Comparison of ENCODE assay signal across 13 cellular contexts in the genomic region with DNA sequence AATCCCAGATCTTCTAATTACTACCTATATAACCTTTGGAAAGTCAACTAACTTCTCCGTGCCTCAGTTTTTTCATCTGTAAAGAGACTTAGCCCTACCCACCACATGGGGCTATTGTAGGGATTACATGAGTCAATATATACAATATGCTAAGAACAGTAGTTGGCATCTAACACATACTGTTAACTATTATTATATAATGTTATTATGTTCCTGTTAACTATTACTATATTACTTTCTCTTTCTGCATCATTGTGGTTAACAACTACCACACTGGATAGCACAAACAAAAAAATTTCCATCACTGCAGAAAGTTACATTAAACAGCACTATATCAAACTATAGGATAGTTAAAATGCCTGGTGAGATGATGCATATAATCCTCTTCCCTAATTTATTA. TPM values are rescaled to one million over a fixed set of nuclear protein-coding genes. Genes with fewer than 3 reads are reported as not detected.
DNase-seq lines count a peak whose midpoint lies in the region; ATAC-seq and TF ChIP-seq lines count a peak whose summit lies in the region.
"Had no signal": no experiment of that assay in that cellular context is flagged by ENCODE, and none has a peak within 500 bp of the region (broad histone marks: within the 10 kb centered on the region; RNA-seq: fewer than 3 reads in every experiment).

No MANE protein-coding gene starts in this region.

- peaks cover 3% of the 10 kb centered on the region for H3K36me3 Mint-ChIP-seq in activated CD8-positive, alpha-beta T cell treated with anti-CD3 and anti-CD28 coated beads, Interleukin-2, amount 10 ng/mL, durations not matched to agents 7 days and 5 days (ENCODE audit: low read depth)
- no peaks in the 10 kb centered on the region for H3K36me3 Mint-ChIP-seq in natural killer cell treated with Interleukin-12 subunit alpha and Interleukin-12 subunit beta and Interleukin-15 and Interleukin-18, amount 100 ng/mL, for 72 hours
- no peaks in the 10 kb centered on the region for H3K36me3 Mint-ChIP-seq in activated naive CD4-positive, alpha-beta T cell treated with anti-CD3 and anti-CD28 coated beads for 36 hours (ENCODE audit: low read depth)

- peaks cover 40% of the 10 kb centered on the region for H3K4me1 Mint-ChIP-seq in activated CD8-positive, alpha-beta T cell treated with anti-CD3 and anti-CD28 coated beads, Interleukin-2, amount 10 ng/mL, durations not matched to agents 7 days and 5 days (ENCODE audit: low read depth)
- peaks cover 43 to 50% of the 10 kb centered on the region in 2 donors for H3K4me1 Mint-ChIP-seq in natural killer cell treated with Interleukin-12 subunit alpha and Interleukin-12 subunit beta and Interleukin-15 and Interleukin-18, amount 100 ng/mL, for 72 hours (ENCODE audit: low read depth in 2 of 2)
- H3K4me1 Mint-ChIP-seq in activated naive CD4-positive, alpha-beta T cell treated with anti-CD3 and anti-CD28 coated beads for 36 hours (ENCODE audit: low read depth), result peaks cover 49% of the 10 kb centered on the region

- H3K36me3 ChIP-seq in gastroesophageal sphincter, result no peaks in the 10 kb centered on the region

- no peak overlapping the region for H3K27ac ChIP-seq in gastroesophageal sphincter

- no peak overlapping the region for H3K4me3 Mint-ChIP-seq in activated CD8-positive, alpha-beta T cell treated with anti-CD3 and anti-CD28 coated beads, Interleukin-2, amount 10 ng/mL, durations not matched to agents 7 days and 5 days
- H3K4me3 Mint-ChIP-seq in natural killer cell treated with Interleukin-12 subunit alpha and Interleukin-12 subunit beta and Interleukin-15 and Interleukin-18, amount 100 ng/mL, for 72 hours, result no peak overlapping the region
- H3K4me3 Mint-ChIP-seq in activated naive CD4-positive, alpha-beta T cell treated with anti-CD3 and anti-CD28 coated beads for 36 hours, result no peak overlapping the region

- H3K4me3 ChIP-seq in gastroesophageal sphincter, result no peak overlapping the region

- TF ChIP-seq EP300 in gastroesophageal sphincter (IDR thresholded peaks at IDR 0.05), result no peak

- H3K27me3 Mint-ChIP-seq in activated CD8-positive, alpha-beta T cell treated with anti-CD3 and anti-CD28 coated beads, Interleukin-2, amount 10 ng/mL, durations not matched to agents 7 days and 5 days (ENCODE audit: low read depth), result no peaks in the 10 kb centered on the region
- H3K27me3 Mint-ChIP-seq in natural killer cell treated with Interleukin-12 subunit alpha and Interleukin-12 subunit beta and Interleukin-15 and Interleukin-18, amount 100 ng/mL, for 72 hours, result no peaks in the 10 kb centered on the region
- no peaks in the 10 kb centered on the region for H3K27me3 Mint-ChIP-seq in activated naive CD4-positive, alpha-beta T cell treated with anti-CD3 and anti-CD28 coated beads for 36 hours (ENCODE audit: low read depth)

- TF ChIP-seq POLR2A in gastroesophageal sphincter (IDR thresholded peaks at IDR 0.05), result no peak

- H3K4me1 ChIP-seq in gastroesophageal sphincter, result peaks cover 8 to 70% (median 18%) of the 10 kb centered on the region in 3 donors

- no peaks in the 10 kb centered on the region for H3K27me3 ChIP-seq in gastroesophageal sphincter

- ATAC-seq in GM18511 (IDR thresholded peaks at IDR 0.05; ENCODE audit: unreplicated experiment) (peak; percentile 57), HG02938 (IDR thresholded peaks at IDR 0.05; ENCODE audit: unreplicated experiment) (peak; percentile 52), gastroesophageal sphincter (no peak)
- peak; percentile 44 for ATAC-seq in activated CD8-positive, alpha-beta T cell treated with anti-CD3 and anti-CD28 coated beads, Interleukin-2, amount 10 ng/mL, durations not matched to agents 7 days and 5 days
- ATAC-seq in natural killer cell treated with Interleukin-12 subunit alpha and Interleukin-12 subunit beta and Interleukin-15 and Interleukin-18, amount 100 ng/mL, for 72 hours, result peak; percentile 53 to 67
- ATAC-seq: left lobe of liver had no signal

- TF ChIP-seq CTCF in gastroesophageal sphincter (IDR thresholded peaks at IDR 0.05), result no peak

- no peaks in the 10 kb centered on the region for H3K9me3 Mint-ChIP-seq in activated CD8-positive, alpha-beta T cell treated with anti-CD3 and anti-CD28 coated beads, Interleukin-2, amount 10 ng/mL, durations not matched to agents 7 days and 5 days (ENCODE audit: insufficient read depth)
- H3K9me3 Mint-ChIP-seq in natural killer cell treated with Interleukin-12 subunit alpha and Interleukin-12 subunit beta and Interleukin-15 and Interleukin-18, amount 100 ng/mL, for 72 hours, result no peaks in the 10 kb centered on the region
- no peaks in the 10 kb centered on the region for H3K9me3 Mint-ChIP-seq in activated naive CD4-positive, alpha-beta T cell treated with anti-CD3 and anti-CD28 coated beads for 36 hours

- 70 to 81% methylated on average over 1 of the region's 1 CpG for WGBS in gastroesophageal sphincter (ENCODE audit: low coverage in 1 of 2), 2 donors

- intact Hi-C loops in activated naive CD4-positive, alpha-beta T cell treated with anti-CD3 and anti-CD28 coated beads for 36 hours (cut with micrococcal nuclease), result no loop called here

- DNase-seq in activated CD8-positive, alpha-beta T cell treated with anti-CD3 and anti-CD28 coated beads, Interleukin-2, amount 10 ng/mL, durations not matched to agents 7 days and 5 days, result no peak
- no peak for DNase-seq in natural killer cell treated with Interleukin-12 subunit alpha and Interleukin-12 subunit beta and Interleukin-15 and Interleukin-18, amount 100 ng/mL, for 72 hours (ENCODE audit: low spot score)
- no peak for DNase-seq in superior temporal gyrus (ENCODE audit: extremely low spot score)
- no peak for DNase-seq in SHP77 treated with DMSO at 0.1 percent for 48 hours (lab: John Stamatoyannopoulos, UW)
- DNase-seq in activated naive CD4-positive, alpha-beta T cell treated with anti-CD3 and anti-CD28 coated beads for 36 hours, result no peak
- DNase-seq: activated CD4-positive, CD25-positive, alpha-beta regulatory T cell; H7; NCI-H2081 treated with DMSO at 0.1 percent for 48 hours; right cardiac atrium had no signal

- CTCF ChIA-PET in activated CD8-positive, alpha-beta T cell treated with anti-CD3 and anti-CD28 coated beads, Interleukin-2, amount 10 ng/mL, durations not matched to agents 7 days and 5 days (lab: Charles Lee), result no interaction called here
- CTCF ChIA-PET in activated naive CD4-positive, alpha-beta T cell treated with anti-CD3 and anti-CD28 coated beads for 36 hours (lab: Charles Lee), result no interaction called here

- POLR2A ChIA-PET in activated CD8-positive, alpha-beta T cell treated with anti-CD3 and anti-CD28 coated beads, Interleukin-2, amount 10 ng/mL, durations not matched to agents 7 days and 5 days (lab: Charles Lee), result no interaction called here

- no peak overlapping the region for H3K27ac Mint-ChIP-seq in activated CD8-positive, alpha-beta T cell treated with anti-CD3 and anti-CD28 coated beads, Interleukin-2, amount 10 ng/mL, durations not matched to agents 7 days and 5 days
- H3K27ac Mint-ChIP-seq in natural killer cell treated with Interleukin-12 subunit alpha and Interleukin-12 subunit beta and Interleukin-15 and Interleukin-18, amount 100 ng/mL, for 72 hours, result no peak overlapping the region
- no peak overlapping the region for H3K27ac Mint-ChIP-seq in activated naive CD4-positive, alpha-beta T cell treated with anti-CD3 and anti-CD28 coated beads for 36 hours

- no peaks in the 10 kb centered on the region for H3K9me3 ChIP-seq in gastroesophageal sphincter

RNA-seq across cellular contexts. Expression of a gene that starts 23.7 kb away (rescaled TPM):
- 10 to 100 TPM; 38.7 to 44.7 TPM for total RNA-seq in activated CD8-positive, alpha-beta T cell treated with anti-CD3 and anti-CD28 coated beads, Interleukin-2, amount 10 ng/mL, durations not matched to agents 7 days and 5 days
- 10 to 100 TPM; 48.7 to 88.7 TPM for total RNA-seq in natural killer cell treated with Interleukin-12 subunit alpha and Interleukin-12 subunit beta and Interleukin-15 and Interleukin-18, amount 100 ng/mL, for 72 hours
- total RNA-seq in gastroesophageal sphincter, result 10 to 100 TPM; 39.3 to 53.3 (median 51.3) TPM
- total RNA-seq in activated naive CD4-positive, alpha-beta T cell treated with anti-CD3 and anti-CD28 coated beads for 36 hours, result 10 to 100 TPM; 28.0 to 29.7 TPM
